Comparison of ENCODE assay signal across 1 cellular context in genomic region chr4:80846210-80846609, GRCh38.
TF ChIP-seq lines count a peak whose summit lies in the region.

No MANE protein-coding gene starts in this region.

TF ChIP-seq in SK-N-SH treated with all-trans-retinoic acid at 6 μM for 48 hours, 23 proteins besides CTCF, POLR2A, EP300 and RAD21 (continued from another document):
- no peak for TF ChIP-seq TSHZ2 (CRISPR knock-in tag; IDR thresholded peaks at IDR 0.05)
